1 cellular context compared by ENCODE assay signal in the genomic region with DNA sequence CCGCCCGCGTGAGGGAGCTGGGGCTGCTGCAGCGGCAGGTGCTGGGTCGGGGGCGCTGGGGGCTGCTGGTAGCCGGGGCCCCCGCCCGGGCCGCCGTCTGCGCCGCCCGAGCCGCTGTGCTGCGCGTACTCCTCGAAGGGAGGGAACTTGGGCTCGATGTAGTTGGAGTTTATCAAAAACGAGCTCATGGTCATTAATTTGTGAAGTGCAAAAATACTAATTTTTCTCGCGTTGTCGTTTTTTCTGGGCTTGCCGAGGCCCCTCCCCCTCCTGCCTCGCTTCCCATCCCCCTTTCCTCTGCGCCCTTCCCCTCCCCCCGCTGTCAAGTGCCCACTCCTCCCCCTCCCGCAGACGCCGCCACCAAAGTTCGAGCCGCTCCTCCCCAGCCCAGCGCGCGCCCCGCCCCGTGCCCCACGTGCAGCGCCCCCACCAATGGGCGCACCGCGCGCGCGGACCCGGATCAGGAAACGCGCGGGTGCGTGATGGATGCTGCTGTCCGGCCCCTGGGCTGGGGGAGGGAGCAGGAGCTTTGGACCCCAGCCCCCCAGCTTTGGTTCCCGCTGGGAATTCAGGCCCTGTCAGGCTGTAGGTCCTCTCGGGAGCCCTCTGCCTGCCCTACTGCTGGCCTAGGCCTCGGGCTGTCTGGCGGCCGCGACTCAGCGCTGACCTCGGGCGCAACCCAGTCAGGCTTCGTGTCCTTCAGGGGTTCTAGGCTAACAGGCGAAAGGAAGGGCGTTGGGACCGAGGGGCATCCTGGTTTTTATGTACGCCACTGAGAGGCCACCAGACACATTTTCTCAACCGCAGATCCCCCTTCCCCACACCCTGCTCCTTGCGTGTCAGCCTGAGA.
TF ChIP-seq lines count a peak whose summit lies in the region.

Gene HOXA4, minus strand, starts transcription at position 218 of the 850 bp plus-strand sequence. Its CDS starts 24 bp downstream, at position 194.

TF ChIP-seq in HepG2, 621 proteins besides CTCF, POLR2A, EP300 and RAD21 (continued from another document and continues in another):
- peak; percentile 83 for TF ChIP-seq PATZ1 (CRISPR knock-in tag; IDR thresholded peaks at IDR 0.05)
- TF ChIP-seq MXD4 (CRISPR knock-in tag; IDR thresholded peaks at IDR 0.05): peak; percentile 47; the same call in 1 of the 2 replicates
- no peak for TF ChIP-seq SIN3A (IDR thresholded peaks at IDR 0.05; ENCODE audit: borderline replicate concordance, low read depth, low read length)
- TF ChIP-seq ZNF17 (CRISPR knock-in tag; IDR thresholded peaks at IDR 0.05): no peak
- no peak for TF ChIP-seq HIC2 (CRISPR knock-in tag; IDR thresholded peaks at IDR 0.05; ENCODE audit: low read depth)
- 0 out of 2 replicates have a peak, but pooled peaks have one; percentile 35 for TF ChIP-seq ZNF431 (CRISPR knock-in tag; IDR thresholded peaks at IDR 0.05; ENCODE audit: borderline replicate concordance, low read depth)
- no peak for TF ChIP-seq SOX6 (IDR thresholded peaks at IDR 0.05)
- TF ChIP-seq SOX6 (CRISPR knock-in tag; IDR thresholded peaks at IDR 0.05): peak; percentile 65; the same call in 1 of the 2 replicates
- no peak for TF ChIP-seq KDM6A (CRISPR knock-in tag; IDR thresholded peaks at IDR 0.05; ENCODE audit: low read depth)
- peak; percentile 95 for TF ChIP-seq HNRNPK (IDR thresholded peaks at IDR 0.05; ENCODE audit: low read depth, low read length, poor library complexity, severe bottlenecking)
- peak; percentile 28; the same call in 1 of the 2 replicates for TF ChIP-seq FOXA3 (CRISPR knock-in tag; IDR thresholded peaks at IDR 0.05)
- peak; percentile 68 for TF ChIP-seq HDAC2 (CRISPR knock-in tag; IDR thresholded peaks at IDR 0.05)
- TF ChIP-seq ZNF205 (CRISPR knock-in tag; IDR thresholded peaks at IDR 0.05): 0 out of 2 replicates have a peak, but pooled peaks have one; percentile 33
- no peak; the same call in 1 of the 2 replicates for TF ChIP-seq ZNF850 (CRISPR knock-in tag; conservative IDR thresholded peaks at IDR 0.05)
- TF ChIP-seq FOXO1 (CRISPR knock-in tag; IDR thresholded peaks at IDR 0.05): peak; percentile 32; the same call in 1 of the 2 replicates
- TF ChIP-seq ZNF703 (CRISPR knock-in tag; IDR thresholded peaks at IDR 0.05; ENCODE audit: borderline replicate concordance): peak; percentile 58; the same call in 1 of the 2 replicates
- TF ChIP-seq ZNF335 (CRISPR knock-in tag; IDR thresholded peaks at IDR 0.05): no peak
- no peak for TF ChIP-seq ZNF552 (CRISPR knock-in tag; IDR thresholded peaks at IDR 0.05; ENCODE audit: borderline replicate concordance)
- no peak for TF ChIP-seq JDP2 (CRISPR knock-in tag; IDR thresholded peaks at IDR 0.05; ENCODE audit: borderline replicate concordance)
- TF ChIP-seq CCAR2 (optimal IDR thresholded peaks at IDR 0.05; ENCODE audit: low read depth, low read length): no peak
- no peak for TF ChIP-seq STAT5B (CRISPR knock-in tag; IDR thresholded peaks at IDR 0.05)
- TF ChIP-seq, protein P1, sequence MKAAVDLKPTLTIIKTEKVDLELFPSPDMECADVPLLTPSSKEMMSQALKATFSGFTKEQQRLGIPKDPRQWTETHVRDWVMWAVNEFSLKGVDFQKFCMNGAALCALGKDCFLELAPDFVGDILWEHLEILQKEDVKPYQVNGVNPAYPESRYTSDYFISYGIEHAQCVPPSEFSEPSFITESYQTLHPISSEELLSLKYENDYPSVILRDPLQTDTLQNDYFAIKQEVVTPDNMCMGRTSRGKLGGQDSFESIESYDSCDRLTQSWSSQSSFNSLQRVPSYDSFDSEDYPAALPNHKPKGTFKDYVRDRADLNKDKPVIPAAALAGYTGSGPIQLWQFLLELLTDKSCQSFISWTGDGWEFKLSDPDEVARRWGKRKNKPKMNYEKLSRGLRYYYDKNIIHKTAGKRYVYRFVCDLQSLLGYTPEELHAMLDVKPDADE (CRISPR knock-in tag; IDR thresholded peaks at IDR 0.05): no peak
- peak; percentile 72; the same call in 1 of the 2 replicates for TF ChIP-seq ZNF317 (CRISPR knock-in tag; IDR thresholded peaks at IDR 0.05)
- TF ChIP-seq TCF12 (IDR thresholded peaks at IDR 0.05): no peak
- TF ChIP-seq TCF12 (CRISPR knock-in tag; IDR thresholded peaks at IDR 0.05): 0 out of 2 replicates have a peak, but pooled peaks have one; percentile 19
- TF ChIP-seq, protein P2, sequence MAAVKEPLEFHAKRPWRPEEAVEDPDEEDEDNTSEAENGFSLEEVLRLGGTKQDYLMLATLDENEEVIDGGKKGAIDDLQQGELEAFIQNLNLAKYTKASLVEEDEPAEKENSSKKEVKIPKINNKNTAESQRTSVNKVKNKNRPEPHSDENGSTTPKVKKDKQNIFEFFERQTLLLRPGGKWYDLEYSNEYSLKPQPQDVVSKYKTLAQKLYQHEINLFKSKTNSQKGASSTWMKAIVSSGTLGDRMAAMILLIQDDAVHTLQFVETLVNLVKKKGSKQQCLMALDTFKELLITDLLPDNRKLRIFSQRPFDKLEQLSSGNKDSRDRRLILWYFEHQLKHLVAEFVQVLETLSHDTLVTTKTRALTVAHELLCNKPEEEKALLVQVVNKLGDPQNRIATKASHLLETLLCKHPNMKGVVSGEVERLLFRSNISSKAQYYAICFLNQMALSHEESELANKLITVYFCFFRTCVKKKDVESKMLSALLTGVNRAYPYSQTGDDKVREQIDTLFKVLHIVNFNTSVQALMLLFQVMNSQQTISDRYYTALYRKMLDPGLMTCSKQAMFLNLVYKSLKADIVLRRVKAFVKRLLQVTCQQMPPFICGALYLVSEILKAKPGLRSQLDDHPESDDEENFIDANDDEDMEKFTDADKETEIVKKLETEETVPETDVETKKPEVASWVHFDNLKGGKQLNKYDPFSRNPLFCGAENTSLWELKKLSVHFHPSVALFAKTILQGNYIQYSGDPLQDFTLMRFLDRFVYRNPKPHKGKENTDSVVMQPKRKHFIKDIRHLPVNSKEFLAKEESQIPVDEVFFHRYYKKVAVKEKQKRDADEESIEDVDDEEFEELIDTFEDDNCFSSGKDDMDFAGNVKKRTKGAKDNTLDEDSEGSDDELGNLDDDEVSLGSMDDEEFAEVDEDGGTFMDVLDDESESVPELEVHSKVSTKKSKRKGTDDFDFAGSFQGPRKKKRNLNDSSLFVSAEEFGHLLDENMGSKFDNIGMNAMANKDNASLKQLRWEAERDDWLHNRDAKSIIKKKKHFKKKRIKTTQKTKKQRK (IDR thresholded peaks at IDR 0.05; ENCODE audit: low read length): no peak
- TF ChIP-seq FOXK1 (CRISPR knock-in tag; IDR thresholded peaks at IDR 0.05; ENCODE audit: borderline replicate concordance, low read depth): peak; percentile 46; the same call in 1 of the 2 replicates
- TF ChIP-seq ZNF569 (CRISPR knock-in tag; IDR thresholded peaks at IDR 0.05; ENCODE audit: borderline replicate concordance): no peak
- no peak for TF ChIP-seq SKI (IDR thresholded peaks at IDR 0.05; ENCODE audit: partially characterized antibody)
- TF ChIP-seq PHF20 (CRISPR knock-in tag; IDR thresholded peaks at IDR 0.05): peak; percentile 83
- no peak for TF ChIP-seq ZNF660 (CRISPR knock-in tag; IDR thresholded peaks at IDR 0.05; ENCODE audit: borderline replicate concordance, low read depth)
- no peak for TF ChIP-seq MED13 (CRISPR knock-in tag; IDR thresholded peaks at IDR 0.05)
- TF ChIP-seq ZMYM2 (CRISPR knock-in tag; IDR thresholded peaks at IDR 0.05): peak; percentile 61; the same call in 1 of the 2 replicates
- no peak for TF ChIP-seq ZNF343 (CRISPR knock-in tag; IDR thresholded peaks at IDR 0.05)
- TF ChIP-seq ZNF230 (CRISPR knock-in tag; IDR thresholded peaks at IDR 0.05): 0 out of 2 replicates have a peak, but pooled peaks have one; percentile 52
- TF ChIP-seq TARDBP (CRISPR knock-in tag; IDR thresholded peaks at IDR 0.05): peak; percentile 71
- TF ChIP-seq ESRRA (CRISPR knock-in tag; IDR thresholded peaks at IDR 0.05; ENCODE audit: low read depth): no peak
- TF ChIP-seq GABPB1 (CRISPR knock-in tag; IDR thresholded peaks at IDR 0.05): peak; percentile 86
- no peak for TF ChIP-seq ZKSCAN1 (IDR thresholded peaks at IDR 0.05; ENCODE audit: low read length)
- TF ChIP-seq KLF12 (CRISPR knock-in tag; IDR thresholded peaks at IDR 0.05; ENCODE audit: borderline replicate concordance): no peak
- TF ChIP-seq POGZ (CRISPR knock-in tag; IDR thresholded peaks at IDR 0.05): peak; percentile 91
- no peak for TF ChIP-seq AHR (CRISPR knock-in tag; IDR thresholded peaks at IDR 0.05)
- no peak; the same call in 1 of the 2 replicates for TF ChIP-seq PRDM10 (CRISPR knock-in tag; IDR thresholded peaks at IDR 0.05; ENCODE audit: low read depth)
- no peak for TF ChIP-seq ZNF441 (CRISPR knock-in tag; IDR thresholded peaks at IDR 0.05; ENCODE audit: borderline replicate concordance)
- TF ChIP-seq ARHGAP35 (CRISPR knock-in tag; IDR thresholded peaks at IDR 0.05; ENCODE audit: borderline replicate concordance): peak; percentile 87; the same call in 1 of the 2 replicates
- TF ChIP-seq DZIP1 (CRISPR knock-in tag; IDR thresholded peaks at IDR 0.05): no peak
- TF ChIP-seq ZMYM4 (CRISPR knock-in tag; IDR thresholded peaks at IDR 0.05): peak; percentile 90
- no peak; the same call in 1 of the 2 replicates for TF ChIP-seq RNF2 (conservative IDR thresholded peaks at IDR 0.05; ENCODE audit: low read depth)
